In genomic region chr1:240101737-240102136, GRCh38 we compare ENCODE assay signal across 18 cellular contexts. TPM values are rescaled to one million over a fixed set of nuclear protein-coding genes. Genes with fewer than 3 reads are reported as not detected.
DNase-seq lines count a peak whose midpoint lies in the region; ATAC-seq, FAIRE-seq and TF ChIP-seq lines count a peak whose summit lies in the region.
"Had no signal": no experiment of that assay in that cellular context is flagged by ENCODE, and none has a peak within 500 bp of the region (broad histone marks: within the 10 kb centered on the region; RNA-seq: fewer than 3 reads in every experiment).

No MANE protein-coding gene starts in this region.

- H3K4me2 ChIP-seq in Karpas-422 (ENCODE audit: low read depth, low read length, poor library complexity, severe bottlenecking), result no peak overlapping the region

- H3K4me3 ChIP-seq in WI38 (ENCODE audit: low read depth, low read length) (peak overlapping the region; percentile 33; the same call in 1 of the 2 replicates), sigmoid colon (no peak overlapping the region), Karpas-422 (ENCODE audit: low read length) (no peak overlapping the region)
- H3K4me3 ChIP-seq: K562 had no signal

- no peaks in the 10 kb centered on the region for H3K27me3 ChIP-seq in sigmoid colon
- no peaks in the 10 kb centered on the region for H3K27me3 ChIP-seq in Karpas-422 (ENCODE audit: low read length)

- H3K79me2 ChIP-seq in Karpas-422 (ENCODE audit: low read length), result no peaks in the 10 kb centered on the region

- H3K9ac ChIP-seq in Karpas-422 (ENCODE audit: low read length), result no peak overlapping the region

- intact Hi-C loops in sigmoid colon (cut with DNase I), result no loop called here

- no peaks in the 10 kb centered on the region for H3K9me3 Mint-ChIP-seq in glutamatergic neuron (ENCODE audit: unreplicated experiment)

- no peaks in the 10 kb centered on the region for H3K9me2 ChIP-seq in Karpas-422 (replicated peaks; ENCODE audit: insufficient read depth, low read length)

- H3K36me3 ChIP-seq in sigmoid colon, result no peaks in the 10 kb centered on the region
- H3K36me3 ChIP-seq in Karpas-422 (ENCODE audit: insufficient read depth, low read length), result no peaks in the 10 kb centered on the region

- ATAC-seq in HG03439 (IDR thresholded peaks at IDR 0.05; ENCODE audit: unreplicated experiment) (no peak), HG02763 (IDR thresholded peaks at IDR 0.05; ENCODE audit: unreplicated experiment) (no peak)
- ATAC-seq: K562, PC-3 had no signal

- H3K4me1 Mint-ChIP-seq in glutamatergic neuron (ENCODE audit: low read depth, unreplicated experiment), result peaks cover 46% of the 10 kb centered on the region
- H3K4me1 Mint-ChIP-seq: CD14-positive monocyte had no signal

- DNase-seq in D721Med (ENCODE audit: insufficient read length, low spot score) (no peak), glutamatergic neuron (no peak), sigmoid colon (no peak), Karpas-422 (no peak)
- DNase-seq: AML-193, DMS79 treated with DMSO at 0.1 percent for 48 hours, MV-4-11, NCI-H187 treated with DMSO at 0.1 percent for 48 hours, NCI-H226, NCI-H524 treated with DMSO at 0.1 percent for 48 hours, PC-3, RPMI8226, SHP77 treated with DMSO at 0.1 percent for 48 hours had no signal

- H3K9me3 ChIP-seq in sigmoid colon (no peaks in the 10 kb centered on the region), Karpas-422 (ENCODE audit: low read length) (no peaks in the 10 kb centered on the region)

- H3K27me3 Mint-ChIP-seq in glutamatergic neuron (ENCODE audit: unreplicated experiment), result peaks cover 6% of the 10 kb centered on the region

- no peaks in the 10 kb centered on the region for H4K20me1 ChIP-seq in Karpas-422 (ENCODE audit: insufficient read depth, low read depth, low read length)

- H3K36me3 Mint-ChIP-seq in glutamatergic neuron (ENCODE audit: unreplicated experiment), result no peaks in the 10 kb centered on the region
- H3K36me3 Mint-ChIP-seq: CD14-positive monocyte had no signal

- peak overlapping the region; percentile 84 for H3K4me3 Mint-ChIP-seq in glutamatergic neuron (ENCODE audit: unreplicated experiment)
- H3K4me3 Mint-ChIP-seq: CD14-positive monocyte had no signal

- no peak for TF ChIP-seq POLR2A in sigmoid colon (IDR thresholded peaks at IDR 0.05)

- peak overlapping the region in 3 of 4 donors; percentile 55 to 85 (median 79) for H3K27ac ChIP-seq in sigmoid colon
- no peak overlapping the region for H3K27ac ChIP-seq in Karpas-422 (ENCODE audit: low read length)

- FAIRE-seq in D721Med (lab: Jason Lieb, UNC), result peak; percentile 61
- FAIRE-seq: K562 had no signal

- H3K27ac Mint-ChIP-seq in glutamatergic neuron (ENCODE audit: unreplicated experiment), result no peak overlapping the region
- H3K27ac Mint-ChIP-seq: CD14-positive monocyte had no signal

- no peak for TF ChIP-seq EP300 in sigmoid colon (IDR thresholded peaks at IDR 0.05)

- 92 to 94% methylated on average over 3 of the region's 3 CpGs for WGBS in sigmoid colon, 2 donors

- H2AFZ ChIP-seq in Karpas-422 (ENCODE audit: low read length), result no peak overlapping the region

- no peak for TF ChIP-seq CTCF in D721Med (IDR thresholded peaks at IDR 0.05; ENCODE audit: insufficient read depth, missing control alignments)
- no peak for TF ChIP-seq CTCF in WI38 (IDR thresholded peaks at IDR 0.05; ENCODE audit: low read depth, low read length)
- TF ChIP-seq CTCF in glutamatergic neuron (IDR thresholded peaks at IDR 0.05; ENCODE audit: partially characterized antibody, unreplicated experiment), result no peak
- no peak for TF ChIP-seq CTCF in sigmoid colon (IDR thresholded peaks at IDR 0.05)

- H3K4me1 ChIP-seq in sigmoid colon, result peaks cover 0 to 50% (median 34%) of the 10 kb centered on the region in 4 donors
- no peaks in the 10 kb centered on the region for H3K4me1 ChIP-seq in Karpas-422 (ENCODE audit: low read length)

RNA-seq across cellular contexts. Expression of gene FMN2, which starts 10.1 kb away (rescaled TPM):
- total RNA-seq in glutamatergic neuron (ENCODE audit: unreplicated experiment) (150 TPM), sigmoid colon (10 to 100 TPM; 10.3 to 16.9 (median 12.2) TPM)
- polyA plus RNA-seq in sigmoid colon, result 1 to 10 TPM; 1.5 to 6.6 (median 2.1) TPM
- total RNA-seq in Karpas-422 (2014; rRNA removed; shearing (Covaris generic); ENCODE audit: low replicate concordance), result not detected in 2 replicates
- polyA plus RNA-seq: CD14-positive monocyte had no signal

Comparison
In these comparisons a context has a peak if more than half of its experiments do, and no peak if none do; other contexts are left out.
1. RNA of gene FMN2, which starts 10.1 kb away (total RNA-seq): 150 TPM in glutamatergic neuron (single experiment) and 10.3 to 16.9 TPM in sigmoid colon; not detected in Karpas-422; every median in the first group is over 10 times any median in the second.